ENCODE assay signal across 16 cellular contexts in genomic region chr3:72018339-72018984, GRCh38.
DNase-seq lines count a peak whose midpoint lies in the region; ATAC-seq, FAIRE-seq and TF ChIP-seq lines count a peak whose summit lies in the region.
"Had no signal": no experiment of that assay in that cellular context is flagged by ENCODE, and none has a peak within 500 bp of the region (broad histone marks: within the 10 kb centered on the region; RNA-seq: fewer than 3 reads in every experiment).

No MANE protein-coding gene starts in this region.

- H3K27me3 Mint-ChIP-seq in mesothelial cell of epicardium (ENCODE audit: low read depth): no peaks in the 10 kb centered on the region
- H3K27me3 Mint-ChIP-seq: activated naive CD8-positive, alpha-beta T cell had no signal

- H3K4me3 Mint-ChIP-seq in mesothelial cell of epicardium: no peak overlapping the region
- H3K4me3 Mint-ChIP-seq: activated naive CD8-positive, alpha-beta T cell had no signal

- FAIRE-seq in urothelium cell line (lab: Jason Lieb, UNC) (no peak), frontal cortex (lab: Jason Lieb, UNC) (no peak)
- FAIRE-seq: keratinocyte had no signal

- no peak overlapping the region for H3K4me3 ChIP-seq in right atrium auricular region

- no peaks in the 10 kb centered on the region for H3K36me3 Mint-ChIP-seq in mesothelial cell of epicardium
- H3K36me3 Mint-ChIP-seq: activated naive CD8-positive, alpha-beta T cell had no signal

- no peaks in the 10 kb centered on the region for H3K9me3 ChIP-seq in right atrium auricular region

- no peak overlapping the region for H3K27ac Mint-ChIP-seq in mesothelial cell of epicardium
- H3K27ac Mint-ChIP-seq: activated naive CD8-positive, alpha-beta T cell had no signal

- peaks cover 14% of the 10 kb centered on the region for H3K4me1 Mint-ChIP-seq in mesothelial cell of epicardium

- no peak overlapping the region for H3K27ac ChIP-seq in right atrium auricular region

- DNase-seq in Right ventricle myocardium superior (no peak), right atrium auricular region (ENCODE audit: low spot score) (no peak), RPMI7951 (ENCODE audit: low read depth) (peak; percentile 54), left ventricle myocardium superior (peak; percentile 34), urothelium cell line (ENCODE audit: low spot score) (peak; percentile 20), frontal cortex (ENCODE audit: low spot score in 2 of 2) (no peak), mesothelial cell of epicardium (ENCODE audit: low spot score in 2 of 2, unreplicated experiment in 2 of 2) (no peak), occipital lobe (lab: John Stamatoyannopoulos, UW) (no peak)
- DNase-seq: dermis blood vessel endothelial cell; DMS79; NCI-H2227 treated with DMSO at 0.1 percent for 48 hours; RPMI8226; stimulated activated CD4-positive, alpha-beta T cell treated with anti-CD3 and anti-CD28 coated beads, Interleukin-12 subunit alpha, Interleukin-12 subunit beta, amount 100 ng/mL, for 4 hours; T1000 had no signal

- no peaks in the 10 kb centered on the region for H3K27me3 ChIP-seq in right atrium auricular region

- H3K9me3 Mint-ChIP-seq in mesothelial cell of epicardium: peaks cover 3% of the 10 kb centered on the region

- intact Hi-C loops in Right ventricle myocardium superior (cut with DNase I) (no loop called here), left ventricle myocardium superior (cut with micrococcal nuclease) (no loop called here)

- H3K36me3 ChIP-seq in right atrium auricular region: no peaks in the 10 kb centered on the region

- no peak for TF ChIP-seq CTCF in right atrium auricular region (IDR thresholded peaks at IDR 0.05)
- no peak for TF ChIP-seq CTCF in mesothelial cell of epicardium (IDR thresholded peaks at IDR 0.05; ENCODE audit: unreplicated experiment)

- ATAC-seq in Right ventricle myocardium superior (ENCODE audit: poor library complexity) (peak; percentile 65), left ventricle myocardium superior (peak; percentile 72)

- peaks cover 0 to 13% of the 10 kb centered on the region in 2 donors for H3K4me1 ChIP-seq in right atrium auricular region

Comparison
In these comparisons a context has a peak if more than half of its experiments do, and no peak if none do; other contexts are left out.
1. DNase-seq: peak in RPMI7951 (single experiment), left ventricle myocardium superior (single experiment) and urothelium cell line (single experiment); none in Right ventricle myocardium superior (single experiment), right atrium auricular region (single experiment), frontal cortex (0 of 2), mesothelial cell of epicardium (0 of 2) and occipital lobe (single experiment).